25 cellular contexts compared by ENCODE assay signal in genomic region chr11:74092425-74092824, GRCh38.
"Had no signal": no experiment of that assay in that cellular context is flagged by ENCODE, and none has a peak within 500 bp of the region (broad histone marks: within the 10 kb centered on the region; RNA-seq: fewer than 3 reads in every experiment).

No MANE protein-coding gene starts in this region.

- DNase-seq: KBM-7, MV-4-11, NCI-H1048, NCI-H1105, NCI-H1417, NCI-H1436 treated with DMSO at 0.1 percent for 48 hours, NCI-H1694, NCI-H187 treated with DMSO at 0.1 percent for 48 hours, NCI-H2029 treated with DMSO at 0.1 percent for 48 hours, NCI-H2171 treated with DMSO at 0.1 percent for 48 hours, NCI-H226, NCI-H446, NCI-H510A, NCI-H524 treated with DMSO at 0.1 percent for 48 hours, NCI-H69, NCI-H774, PC-9, Peyer's patch, SHP77 treated with DMSO at 0.1 percent for 48 hours, SJCRH30 had no signal

- H3K4me2 ChIP-seq: PC-9 had no signal

- H3K27me3 Mint-ChIP-seq: IgD-negative memory B cell had no signal

- H3K9me3 ChIP-seq: Peyer's patch, SJCRH30 had no signal

- H3K4me1 ChIP-seq: Peyer's patch, SJCRH30 had no signal

- H3K4me1 Mint-ChIP-seq: IgD-negative memory B cell had no signal

- FAIRE-seq: HTR-8/SVneo had no signal

- H3K4me3 ChIP-seq: PC-9, Peyer's patch, SJCRH30 had no signal

- H3K9me3 Mint-ChIP-seq: IgD-negative memory B cell had no signal

- H2AFZ ChIP-seq: PC-9 had no signal

- H3K27ac ChIP-seq: HL-60, PC-9, Peyer's patch, SJCRH30 had no signal

- ATAC-seq: Right ventricle myocardium inferior, SK-N-SH treated with all-trans-retinoic acid at 6 μM for 48 hours had no signal

- H3K27me3 ChIP-seq: Peyer's patch, SJCRH30 had no signal

- H3K4me3 Mint-ChIP-seq: IgD-negative memory B cell had no signal

- H3K27ac Mint-ChIP-seq: IgD-negative memory B cell had no signal
